22 cellular contexts compared by ENCODE assay signal in the genomic region with DNA sequence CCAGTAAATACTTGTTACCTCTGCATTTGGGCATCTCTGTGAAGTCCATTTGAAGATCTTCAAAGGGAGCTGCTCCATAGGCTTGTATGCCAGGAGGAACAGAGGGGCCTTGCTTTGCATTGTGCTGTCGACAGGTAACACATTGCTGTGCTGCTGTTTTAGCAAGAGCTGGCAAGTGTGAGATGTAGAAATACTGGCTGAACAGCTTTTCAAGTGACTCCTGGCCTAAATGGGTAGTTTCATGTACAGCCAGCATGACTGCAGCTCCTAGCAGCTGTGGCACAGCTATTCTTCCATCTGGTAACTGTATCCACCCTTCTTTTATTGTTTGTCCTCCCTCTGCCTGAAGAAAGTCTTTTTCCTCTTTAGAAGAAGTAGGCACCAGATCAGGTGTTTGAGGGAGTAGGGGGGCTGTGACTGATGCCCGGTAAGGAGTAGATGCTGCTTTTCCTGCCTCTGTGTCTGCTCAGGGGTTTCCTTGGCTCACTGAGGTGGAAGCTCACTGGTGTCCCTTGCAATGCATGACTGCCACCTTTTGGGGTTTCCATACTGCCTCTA.
DNase-seq lines count a peak whose midpoint lies in the region; ATAC-seq and TF ChIP-seq lines count a peak whose summit lies in the region.
"Had no signal": no experiment of that assay in that cellular context is flagged by ENCODE, and none has a peak within 500 bp of the region (broad histone marks: within the 10 kb centered on the region; RNA-seq: fewer than 3 reads in every experiment).

No MANE protein-coding gene starts in this region.

- no peaks in the 10 kb centered on the region for H3K9me3 ChIP-seq in heart right ventricle
- H3K9me3 ChIP-seq: adrenal gland, esophagus muscularis mucosa, neutrophil had no signal

- DNase-seq in SIG-M5 treated with dmso at 0.1 percent for 504 hours (lab: John Stamatoyannopoulos, UW; ENCODE audit: unreplicated experiment) (peak; percentile 0), SIG-M5 (lab: John Stamatoyannopoulos, UW) (no peak), NCI-H510A treated with DMSO at 0.1 percent for 48 hours (lab: John Stamatoyannopoulos, UW) (peak; percentile 57), ureter (ENCODE audit: low spot score) (peak; percentile 56), heart right ventricle (no peak), GOT3 (lab: John Stamatoyannopoulos, UW) (no peak)
- DNase-seq: activated CD4-positive, alpha-beta T cell treated with anti-CD3 and anti-CD28 coated beads, Interleukin-2, amount 10 ng/mL, durations not matched to agents 7 days and 5 days; activated gamma-delta T cell; adrenal gland; CD4-positive, CD25-positive, alpha-beta regulatory T cell; EL; NCI-H1105 treated with DMSO at 0.1 percent for 48 hours; NCI-H2227 treated with DMSO at 0.1 percent for 48 hours; NK-92 treated with Interleukin-12 subunit alpha and Interleukin-12 subunit beta, amount 100 ng/mL, for 24 hours; stimulated activated CD8-positive, alpha-beta memory T cell treated with anti-CD3 and anti-CD28 coated beads, Interleukin-4, amount 100 ng/mL, for 48 hours; substantia nigra had no signal

- no peaks in the 10 kb centered on the region for H3K36me3 ChIP-seq in heart right ventricle
- H3K36me3 ChIP-seq: adrenal gland, cardiac muscle cell, esophagus muscularis mucosa, neutrophil had no signal

- TF ChIP-seq CTCF in heart right ventricle (IDR thresholded peaks at IDR 0.05): no peak

- 63 to 77% methylated on average over 2 of the region's 2 CpGs for WGBS in heart right ventricle, 2 donors

- no peak overlapping the region for H3K4me3 ChIP-seq in heart right ventricle
- H3K4me3 ChIP-seq: adrenal gland, cardiac muscle cell, esophagus muscularis mucosa had no signal

- peak; percentile 69 for ATAC-seq in esophagus mucosa
- no peak for ATAC-seq in heart right ventricle
- no peak for ATAC-seq in GM19455 (IDR thresholded peaks at IDR 0.05; ENCODE audit: unreplicated experiment)

- intact Hi-C loops in heart right ventricle (cut with DNase I): no loop called here

- no peak overlapping the region for H3K27ac ChIP-seq in heart right ventricle
- H3K27ac ChIP-seq: adrenal gland, cardiac muscle cell, esophagus muscularis mucosa, KMS-11, neutrophil had no signal

- H3K4me1 ChIP-seq in heart right ventricle: no peaks in the 10 kb centered on the region
- H3K4me1 ChIP-seq: adrenal gland, esophagus muscularis mucosa had no signal

- no peaks in the 10 kb centered on the region for H3K27me3 ChIP-seq in heart right ventricle
- H3K27me3 ChIP-seq: adrenal gland, cardiac muscle cell, esophagus muscularis mucosa, neutrophil had no signal

Comparison
In these comparisons a context has a peak if more than half of its experiments do, and no peak if none do; other contexts are left out.
1. DNase-seq: peak in SIG-M5 treated with dmso at 0.1 percent for 504 hours (single experiment), NCI-H510A treated with DMSO at 0.1 percent for 48 hours (single experiment) and ureter (single experiment); none in SIG-M5 (single experiment), heart right ventricle (0 of 2) and GOT3 (single experiment).